11 cellular contexts compared by ENCODE assay signal in genomic region chr15:74978503-74978902, GRCh38. TPM values are rescaled to one million over a fixed set of nuclear protein-coding genes. Genes with fewer than 3 reads are reported as not detected.
DNase-seq lines count a peak whose midpoint lies in the region; ATAC-seq, FAIRE-seq and TF ChIP-seq lines count a peak whose summit lies in the region.
"Had no signal": no experiment of that assay in that cellular context is flagged by ENCODE, and none has a peak within 500 bp of the region (broad histone marks: within the 10 kb centered on the region; RNA-seq: fewer than 3 reads in every experiment).

No MANE protein-coding gene starts in this region.

- H3K27me3 ChIP-seq in bronchial epithelial cell (ENCODE audit: control insufficient read depth, insufficient read depth, low read length) (no peaks in the 10 kb centered on the region), left ventricle myocardium inferior (ENCODE audit: low read depth) (peaks cover 25% of the 10 kb centered on the region)

- H3K27ac ChIP-seq in left ventricle myocardium inferior (replicated peaks): no peak overlapping the region

- H3K4me3 ChIP-seq in bronchial epithelial cell (ENCODE audit: low read depth, low read length) (no peak overlapping the region), left ventricle myocardium inferior (no peak overlapping the region)
- H3K4me3 ChIP-seq: smooth muscle cell had no signal

- no peak for TF ChIP-seq CTCF in bronchial epithelial cell (IDR thresholded peaks at IDR 0.05; ENCODE audit: insufficient read depth, low read length, severe bottlenecking)
- no peak for TF ChIP-seq CTCF in left ventricle myocardium inferior (IDR thresholded peaks at IDR 0.05; ENCODE audit: borderline replicate concordance)

- ATAC-seq in HG03520 (IDR thresholded peaks at IDR 0.05; ENCODE audit: unreplicated experiment) (no peak), HG02973 (IDR thresholded peaks at IDR 0.05; ENCODE audit: unreplicated experiment) (no peak)
- ATAC-seq: left colon had no signal

- H3K4me1 ChIP-seq in left ventricle myocardium inferior: no peaks in the 10 kb centered on the region

- H3K9me3 ChIP-seq in left ventricle myocardium inferior (replicated peaks): no peaks in the 10 kb centered on the region

- H3K36me3 ChIP-seq in bronchial epithelial cell (ENCODE audit: control insufficient read depth, insufficient read depth, low read length) (no peaks in the 10 kb centered on the region), left ventricle myocardium inferior (no peaks in the 10 kb centered on the region)

- no peak for FAIRE-seq in bronchial epithelial cell (lab: Jason Lieb, UNC)

- intact Hi-C loops in left ventricle myocardium inferior (cut with micrococcal nuclease): no loop called here

- DNase-seq in NCI-H1417 (lab: John Stamatoyannopoulos, UW) (peak; percentile 36 to 84 (median 72)), NCI-H1417 treated with DMSO at 0.1 percent for 48 hours (lab: John Stamatoyannopoulos, UW) (no peak), bronchial epithelial cell (ENCODE audit: low read depth) (peak; percentile 18), left ventricle myocardium inferior (no peak)
- peak; percentile 80 for DNase-seq in activated CD4-positive, alpha-beta T cell treated with anti-CD3 and anti-CD28 coated beads for 48 hours
- peak; percentile 43 for DNase-seq in stimulated activated CD8-positive, alpha-beta memory T cell treated with anti-CD3 and anti-CD28 coated beads, Interleukin-4, amount 100 ng/mL, for 24 hours (ENCODE audit: low read depth)
- DNase-seq: 8988T, left colon had no signal

RNA-seq across cellular contexts. Expression of gene SCAMP5, which starts 16.9 kb away (rescaled TPM):
- 0.13 and 1.3 TPM in 2 replicates for total RNA-seq in bronchial epithelial cell
- 3.0 TPM for total RNA-seq in left ventricle myocardium inferior

RNA-seq across cellular contexts. Expression of gene RPP25, which starts 21.9 kb away (rescaled TPM):
- total RNA-seq in bronchial epithelial cell (3.3 and 8.7 TPM in 2 replicates), left ventricle myocardium inferior (2.4 TPM)

RNA-seq across cellular contexts. Expression of gene COX5A, which starts 40.6 kb away (rescaled TPM):
- total RNA-seq in bronchial epithelial cell (55.3 and 66.6 TPM in 2 replicates), left ventricle myocardium inferior (1,257 TPM)

RNA-seq across cellular contexts. Expression of gene PPCDC, which starts 44.9 kb away (rescaled TPM):
- total RNA-seq in bronchial epithelial cell (13.2 and 14.8 TPM in 2 replicates), left ventricle myocardium inferior (5.0 TPM)

Comparison
In these comparisons a context has a peak if more than half of its experiments do, and no peak if none do; other contexts are left out.
1. DNase-seq: peak in NCI-H1417 (3 of 3), activated CD4-positive, alpha-beta T cell treated with anti-CD3 and anti-CD28 coated beads for 48 hours (single experiment), bronchial epithelial cell (single experiment) and stimulated activated CD8-positive, alpha-beta memory T cell treated with anti-CD3 and anti-CD28 coated beads, Interleukin-4, amount 100 ng/mL, for 24 hours (single experiment); none in NCI-H1417 treated with DMSO at 0.1 percent for 48 hours (single experiment) and left ventricle myocardium inferior (single experiment).
2. RNA of gene COX5A, which starts 40.6 kb away (total RNA-seq): 1,257 TPM in left ventricle myocardium inferior (single experiment); 55.3 to 66.6 TPM in bronchial epithelial cell; every median in the first group is over 10 times any median in the second.